ENCODE assay signal across 9 cellular contexts in the genomic region with DNA sequence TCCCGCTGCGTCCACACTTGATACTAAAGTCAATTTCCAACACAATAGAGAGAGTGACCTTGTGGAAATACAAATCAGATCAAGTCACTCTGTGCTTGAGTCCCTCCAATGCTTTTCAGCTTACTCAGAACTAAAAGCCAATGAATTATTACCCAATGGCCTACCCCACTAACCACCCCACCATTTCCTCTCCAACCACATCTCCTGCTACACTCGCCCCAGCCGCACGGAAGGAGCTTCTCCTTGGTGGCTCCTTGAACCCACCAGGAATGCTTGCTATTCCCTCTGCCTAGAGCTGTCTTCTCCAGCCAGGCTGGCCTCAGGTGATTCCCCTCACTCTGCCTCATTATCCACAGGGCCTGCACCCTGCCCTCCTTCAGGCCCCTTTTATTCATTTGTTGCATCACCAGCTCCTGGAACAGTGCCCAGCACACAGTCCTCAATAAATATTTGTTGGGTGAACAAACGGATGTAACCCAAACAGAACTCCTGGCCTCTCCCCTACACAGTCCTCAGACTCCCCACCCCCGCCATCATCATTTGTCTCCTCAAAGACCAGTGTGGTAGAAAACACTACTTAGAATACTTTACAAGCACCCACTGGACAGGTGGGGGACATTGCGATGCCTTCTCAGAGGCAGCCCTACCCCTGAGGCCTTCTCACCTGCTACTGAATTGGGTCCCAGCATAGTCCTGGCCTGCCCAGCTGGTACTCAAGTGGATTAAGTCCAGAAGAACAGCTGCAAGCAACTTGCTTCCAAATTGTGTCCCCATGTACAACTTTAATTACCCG. TPM values are rescaled to one million over a fixed set of nuclear protein-coding genes. Genes with fewer than 3 reads are reported as not detected.
DNase-seq lines count a peak whose midpoint lies in the region; ATAC-seq, FAIRE-seq and TF ChIP-seq lines count a peak whose summit lies in the region.
"Had no signal": no experiment of that assay in that cellular context is flagged by ENCODE, and none has a peak within 500 bp of the region (broad histone marks: within the 10 kb centered on the region; RNA-seq: fewer than 3 reads in every experiment).

No MANE protein-coding gene starts in this region.

- no peak overlapping the region for H3K27ac Mint-ChIP-seq in endothelial cell (ENCODE audit: unreplicated experiment)

- no peaks in the 10 kb centered on the region for H3K36me3 ChIP-seq in small intestine (ENCODE audit: control insufficient read depth in 2 of 2, insufficient read depth in 2 of 2, low read length in 2 of 2)

- H3K4me3 Mint-ChIP-seq in endothelial cell (ENCODE audit: unreplicated experiment), result peak overlapping the region; percentile 45
- H3K4me3 Mint-ChIP-seq: neural crest cell had no signal

- DNase-seq in NCI-H2029 (lab: John Stamatoyannopoulos, UW) (peak; percentile 77), endothelial cell (ENCODE audit: low spot score) (no peak), small intestine (peak; percentile 71)
- no peak for DNase-seq in stimulated activated naive CD8-positive, alpha-beta T cell treated with anti-CD3 and anti-CD28 coated beads, Interleukin-15, Interleukin-2, amounts not matched to agents 100 U/mL and 50 U/mL, for 24 hours
- DNase-seq in activated CD4-positive, alpha-beta T cell treated with anti-CD3 and anti-CD28 coated beads, Interleukin-2, amount 50 U/mL, for 48 hours, result no peak
- no peak for DNase-seq in central memory CD4-positive, alpha-beta T cell

- no peak for FAIRE-seq in small intestine (lab: Jason Lieb, UNC)

- peak overlapping the region; percentile 0 to 45 for H3K27ac ChIP-seq in small intestine (ENCODE audit: low read depth in 1 of 2, low read length in 1 of 2)

- H3K4me3 ChIP-seq in small intestine (ENCODE audit: low read depth in 1 of 2, low read length in 2 of 2), result no peak overlapping the region

- H3K36me3 Mint-ChIP-seq in endothelial cell (ENCODE audit: low read depth, unreplicated experiment), result peaks cover 16% of the 10 kb centered on the region

- TF ChIP-seq CTCF in endothelial cell (IDR thresholded peaks at IDR 0.05; ENCODE audit: unreplicated experiment), result no peak

- peaks cover 33% of the 10 kb centered on the region for H3K4me1 Mint-ChIP-seq in endothelial cell (ENCODE audit: unreplicated experiment)

- H3K4me1 ChIP-seq in small intestine (ENCODE audit: control insufficient read depth in 2 of 2, insufficient read depth in 1 of 2, low read depth in 1 of 2, low read length in 1 of 2), result peaks cover 17 to 18% of the 10 kb centered on the region in 2 donors

- WGBS in small intestine, 3 donors, result 79 to 81% (median 80%) methylated on average over 9 of the region's 9 CpGs

- ATAC-seq in GM19043 (IDR thresholded peaks at IDR 0.05; ENCODE audit: low read depth, unreplicated experiment), result peak; percentile 61
- no peak for ATAC-seq in stimulated activated naive CD8-positive, alpha-beta T cell treated with anti-CD3 and anti-CD28 coated beads, Interleukin-15, Interleukin-2, amounts not matched to agents 100 U/mL and 50 U/mL, for 24 hours
- no peak for ATAC-seq in HG03135 (IDR thresholded peaks at IDR 0.05; ENCODE audit: unreplicated experiment)

- H3K9me3 ChIP-seq in small intestine (ENCODE audit: control insufficient read depth, low read depth), result no peaks in the 10 kb centered on the region

- no peaks in the 10 kb centered on the region for H3K27me3 ChIP-seq in small intestine (ENCODE audit: control insufficient read depth in 2 of 2, insufficient read depth in 2 of 2, low read length in 2 of 2)

- H3K27me3 Mint-ChIP-seq in endothelial cell (ENCODE audit: unreplicated experiment), result no peaks in the 10 kb centered on the region

- no peaks in the 10 kb centered on the region for H3K9me3 Mint-ChIP-seq in endothelial cell (ENCODE audit: unreplicated experiment)
- H3K9me3 Mint-ChIP-seq: neural crest cell had no signal

RNA-seq across cellular contexts. Expression of a gene that starts 12.6 kb away (rescaled TPM):
- total RNA-seq in endothelial cell (ENCODE audit: unreplicated experiment), result 72.8 TPM
- 10 to 100 TPM in 2 of 3 donors, 1 to 10 TPM in 1; 5.9 to 25.1 (median 21.0) TPM for polyA plus RNA-seq in small intestine

Comparison
In these comparisons a context has a peak if more than half of its experiments do, and no peak if none do; other contexts are left out.
1. DNase-seq: peak in NCI-H2029 (single experiment) and small intestine (single experiment); none in endothelial cell (single experiment), stimulated activated naive CD8-positive, alpha-beta T cell treated with anti-CD3 and anti-CD28 coated beads, Interleukin-15, Interleukin-2, amounts not matched to agents 100 U/mL and 50 U/mL, for 24 hours (single experiment), activated CD4-positive, alpha-beta T cell treated with anti-CD3 and anti-CD28 coated beads, Interleukin-2, amount 50 U/mL, for 48 hours (0 of 2) and central memory CD4-positive, alpha-beta T cell (single experiment).